ENCODE assay signal across 20 cellular contexts in genomic region chr2:224671731-224672130, GRCh38. TPM values are rescaled to one million over a fixed set of nuclear protein-coding genes. Genes with fewer than 3 reads are reported as not detected.
"Had no signal": no experiment of that assay in that cellular context is flagged by ENCODE, and none has a peak within 500 bp of the region (broad histone marks: within the 10 kb centered on the region; RNA-seq: fewer than 3 reads in every experiment).

No MANE protein-coding gene starts in this region.

- ATAC-seq: activated CD4-positive, alpha-beta T cell treated with anti-CD3 and anti-CD28 coated beads for 36 hours; activated naive CD4-positive, alpha-beta T cell treated with anti-CD3 and anti-CD28 coated beads, Interleukin-2, amount 50 U/mL, for 72 hours; gastroesophageal sphincter; heart right ventricle; left ventricle myocardium superior; right cardiac atrium; stimulated activated naive CD8-positive, alpha-beta T cell treated with anti-CD3 and anti-CD28 coated beads, Interleukin-15, Interleukin-2, amounts not matched to agents 100 U/mL and 50 U/mL, for 24 hours had no signal

- H3K27ac ChIP-seq: esophagus muscularis mucosa, gastroesophageal sphincter, heart right ventricle, prostate gland, skin epidermis, tibial nerve had no signal

- H3K36me3 ChIP-seq: esophagus muscularis mucosa, gastroesophageal sphincter, heart right ventricle, prostate gland, tibial nerve had no signal

- H3K9me3 ChIP-seq: esophagus muscularis mucosa, gastroesophageal sphincter, heart right ventricle, prostate gland, tibial nerve had no signal

- H3K4me1 ChIP-seq: esophagus muscularis mucosa, gastroesophageal sphincter, heart right ventricle, prostate gland, tibial nerve had no signal

- H3K27me3 ChIP-seq: esophagus muscularis mucosa, gastroesophageal sphincter, tibial nerve had no signal

- DNase-seq: activated CD4-positive, alpha-beta T cell treated with anti-CD3 and anti-CD28 coated beads for 36 hours; activated CD4-positive, alpha-beta T cell treated with anti-CD3 and anti-CD28 coated beads, Interleukin-2, amount 50 U/mL, for 48 hours; activated gamma-delta T cell; effector CD8-positive, alpha-beta T cell; heart right ventricle; kidney glomerular epithelial cell; left ventricle myocardium superior; right cardiac atrium; stimulated activated naive CD8-positive, alpha-beta T cell treated with anti-CD3 and anti-CD28 coated beads, Interleukin-15, Interleukin-2, amounts not matched to agents 100 U/mL and 50 U/mL, for 24 hours; substantia nigra had no signal

- H3K4me3 ChIP-seq: esophagus muscularis mucosa, gastroesophageal sphincter, heart right ventricle, prostate gland, skin epidermis, tibial nerve had no signal

RNA-seq across cellular contexts. Expression of gene CCDC195, which starts 44.4 kb away (rescaled TPM):
- total RNA-seq: activated CD4-positive, alpha-beta T cell treated with anti-CD3 and anti-CD28 coated beads for 36 hours; activated naive CD4-positive, alpha-beta T cell treated with anti-CD3 and anti-CD28 coated beads, Interleukin-2, amount 50 U/mL, for 72 hours; chondrocyte; endothelial cell of umbilical vein; esophagus muscularis mucosa; gastroesophageal sphincter; heart right ventricle; left ventricle myocardium superior; neural crest cell; osteocyte; prostate gland; right cardiac atrium; tibial nerve had no signal
- polyA plus RNA-seq: endothelial cell of umbilical vein, heart right ventricle, right cardiac atrium had no signal
